In the genomic region with DNA sequence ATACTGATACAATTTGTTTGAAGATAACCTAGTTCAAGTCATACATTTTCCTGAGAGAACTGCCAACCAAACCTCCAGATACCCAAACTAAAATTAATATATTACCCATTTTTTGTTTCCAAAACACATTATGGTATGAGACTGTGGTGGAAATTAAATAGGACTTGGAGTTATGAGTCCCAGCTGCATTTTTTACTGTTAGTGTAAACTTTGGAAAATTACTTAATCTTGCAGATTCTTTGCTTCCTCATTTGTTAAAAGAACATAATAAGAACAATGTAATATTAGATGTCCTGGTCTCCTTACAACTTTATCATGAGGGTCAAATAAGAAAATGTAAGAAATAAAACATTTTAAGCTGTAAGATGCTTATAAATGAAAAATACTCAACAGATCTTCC, we compare ENCODE assay signal across 20 cellular contexts.
"Had no signal": no experiment of that assay in that cellular context is flagged by ENCODE, and none has a peak within 500 bp of the region (broad histone marks: within the 10 kb centered on the region; RNA-seq: fewer than 3 reads in every experiment).

No MANE protein-coding gene starts in this region.

- H3K9me3 Mint-ChIP-seq: dendritic cell treated with granulocyte-macrophage colony-stimulating factor and Interleukin-4, amounts not matched to agents 40 ng/mL and 50 ng/mL, for 4 days; nephron progenitor cell; stimulated activated memory B cell treated with anti-CD40 and anti-IgM and Interleukin-4, amounts not matched to agents 10 μg/mL and 1 μg/mL and 100 μg/mL, for 72 hours; stimulated activated naive CD8-positive, alpha-beta T cell treated with anti-CD3 and anti-CD28 coated beads, Interleukin-15, Interleukin-2, amounts not matched to agents 100 ng/mL and 50 ng/mL, for 24 hours had no signal

- H3K4me3 ChIP-seq: hepatocyte, spleen, tibial artery, upper lobe of left lung, uterus had no signal

- DNase-seq: erythroblast; foreskin keratinocyte; head of caudate nucleus; kidney glomerular epithelial cell; mesendoderm; naive thymus-derived CD4-positive, alpha-beta T cell; nephron progenitor cell; posterior cingulate gyrus; spleen; stimulated activated CD4-positive, alpha-beta T cell treated with anti-CD3 and anti-CD28 coated beads, Interleukin-15, amount 100 ng/mL, for 24 hours; stimulated activated CD4-positive, alpha-beta T cell treated with anti-CD3 and anti-CD28 coated beads, Interleukin-1b, Interleukin-23, amount 100 ng/mL, for 48 hours; stimulated activated CD4-positive, alpha-beta T cell treated with anti-CD3 and anti-CD28 coated beads, Interleukin-4, amount 100 ng/mL, for 24 hours; tibial artery; upper lobe of left lung; uterus had no signal

- ATAC-seq: foreskin keratinocyte; naive thymus-derived CD4-positive, alpha-beta T cell; sciatic nerve; stimulated activated memory B cell treated with anti-CD40 and anti-IgM and Interleukin-4, amounts not matched to agents 10 μg/mL and 1 μg/mL and 100 μg/mL, for 72 hours had no signal

- H3K36me3 Mint-ChIP-seq: stimulated activated memory B cell treated with anti-CD40 and anti-IgM and Interleukin-4, amounts not matched to agents 10 μg/mL and 1 μg/mL and 100 μg/mL, for 72 hours had no signal

- H3K27ac Mint-ChIP-seq: dendritic cell treated with granulocyte-macrophage colony-stimulating factor and Interleukin-4, amounts not matched to agents 40 ng/mL and 50 ng/mL, for 4 days; naive thymus-derived CD4-positive, alpha-beta T cell; nephron progenitor cell; stimulated activated memory B cell treated with anti-CD40 and anti-IgM and Interleukin-4, amounts not matched to agents 10 μg/mL and 1 μg/mL and 100 μg/mL, for 72 hours; stimulated activated naive CD8-positive, alpha-beta T cell treated with anti-CD3 and anti-CD28 coated beads, Interleukin-15, Interleukin-2, amounts not matched to agents 100 ng/mL and 50 ng/mL, for 24 hours had no signal

- H3K27me3 Mint-ChIP-seq: stimulated activated memory B cell treated with anti-CD40 and anti-IgM and Interleukin-4, amounts not matched to agents 10 μg/mL and 1 μg/mL and 100 μg/mL, for 72 hours; stimulated activated naive CD8-positive, alpha-beta T cell treated with anti-CD3 and anti-CD28 coated beads, Interleukin-15, Interleukin-2, amounts not matched to agents 100 ng/mL and 50 ng/mL, for 24 hours had no signal

- H3K4me3 Mint-ChIP-seq: dendritic cell treated with granulocyte-macrophage colony-stimulating factor and Interleukin-4, amounts not matched to agents 40 ng/mL and 50 ng/mL, for 4 days; naive thymus-derived CD4-positive, alpha-beta T cell; nephron progenitor cell; stimulated activated memory B cell treated with anti-CD40 and anti-IgM and Interleukin-4, amounts not matched to agents 10 μg/mL and 1 μg/mL and 100 μg/mL, for 72 hours; stimulated activated naive CD8-positive, alpha-beta T cell treated with anti-CD3 and anti-CD28 coated beads, Interleukin-15, Interleukin-2, amounts not matched to agents 100 ng/mL and 50 ng/mL, for 24 hours had no signal
